In genomic region chr13:98962901-98963594, GRCh38 we compare ENCODE assay signal across 19 cellular contexts.
"Had no signal": no experiment of that assay in that cellular context is flagged by ENCODE, and none has a peak within 500 bp of the region (broad histone marks: within the 10 kb centered on the region; RNA-seq: fewer than 3 reads in every experiment).

No MANE protein-coding gene starts in this region.

- H3K79me2 ChIP-seq: hepatocyte had no signal

- H3K4me3 ChIP-seq: coronary artery, hepatocyte, lower lobe of right lung, pancreas, SJSA1, smooth muscle cell, thoracic aorta had no signal

- H3K4me3 Mint-ChIP-seq: activated CD4-positive, alpha-beta memory T cell treated with anti-CD3 and anti-CD28 coated beads for 36 hours; activated CD4-positive, alpha-beta T cell treated with anti-CD3 and anti-CD28 coated beads for 36 hours; activated CD8-positive, alpha-beta memory T cell treated with anti-CD3 and anti-CD28 coated beads, Interleukin-2, amount 10 ng/mL, durations not matched to agents 7 days and 5 days; activated naive CD8-positive, alpha-beta T cell treated with anti-CD3 and anti-CD28 coated beads, Interleukin-2, amount 10 ng/mL, durations not matched to agents 7 days and 5 days; natural killer cell treated with Interleukin-12 subunit alpha and Interleukin-12 subunit beta and Interleukin-15 and Interleukin-18, amount 100 ng/mL, for 72 hours; WTC11 had no signal

- H3K36me3 ChIP-seq: lower lobe of right lung, neutrophil, pancreas, SJSA1, thoracic aorta had no signal

- H3K27me3 ChIP-seq: hepatocyte, pancreas, SJSA1 had no signal

- DNase-seq: activated CD4-positive, alpha-beta memory T cell treated with anti-CD3 and anti-CD28 coated beads for 36 hours; activated CD4-positive, alpha-beta T cell treated with anti-CD3 and anti-CD28 coated beads for 36 hours; activated CD8-positive, alpha-beta memory T cell treated with anti-CD3 and anti-CD28 coated beads, Interleukin-2, amount 10 ng/mL, durations not matched to agents 7 days and 5 days; activated naive CD4-positive, alpha-beta T cell; activated naive CD8-positive, alpha-beta T cell treated with anti-CD3 and anti-CD28 coated beads, Interleukin-2, amount 10 ng/mL, durations not matched to agents 7 days and 5 days; aorta; left cardiac atrium; lower lobe of right lung; pancreas; stimulated activated CD4-positive, alpha-beta T cell treated with anti-CD3 and anti-CD28 coated beads, Interleukin-4, amount 100 ng/mL, for 1 hour; SW 1271 had no signal

- H3K27ac Mint-ChIP-seq: activated CD4-positive, alpha-beta memory T cell treated with anti-CD3 and anti-CD28 coated beads for 36 hours; activated CD4-positive, alpha-beta T cell treated with anti-CD3 and anti-CD28 coated beads for 36 hours; activated CD8-positive, alpha-beta memory T cell treated with anti-CD3 and anti-CD28 coated beads, Interleukin-2, amount 10 ng/mL, durations not matched to agents 7 days and 5 days; activated naive CD8-positive, alpha-beta T cell treated with anti-CD3 and anti-CD28 coated beads, Interleukin-2, amount 10 ng/mL, durations not matched to agents 7 days and 5 days; natural killer cell treated with Interleukin-12 subunit alpha and Interleukin-12 subunit beta and Interleukin-15 and Interleukin-18, amount 100 ng/mL, for 72 hours; WTC11 had no signal

- H3K27ac ChIP-seq: hepatocyte, lower lobe of right lung, neutrophil, pancreas, SJSA1, thoracic aorta had no signal

- H3K4me2 ChIP-seq: hepatocyte, smooth muscle cell had no signal

- H3K27me3 Mint-ChIP-seq: activated CD4-positive, alpha-beta memory T cell treated with anti-CD3 and anti-CD28 coated beads for 36 hours; activated CD4-positive, alpha-beta T cell treated with anti-CD3 and anti-CD28 coated beads for 36 hours; activated CD8-positive, alpha-beta memory T cell treated with anti-CD3 and anti-CD28 coated beads, Interleukin-2, amount 10 ng/mL, durations not matched to agents 7 days and 5 days; activated naive CD8-positive, alpha-beta T cell treated with anti-CD3 and anti-CD28 coated beads, Interleukin-2, amount 10 ng/mL, durations not matched to agents 7 days and 5 days; natural killer cell treated with Interleukin-12 subunit alpha and Interleukin-12 subunit beta and Interleukin-15 and Interleukin-18, amount 100 ng/mL, for 72 hours had no signal

- ATAC-seq: activated CD4-positive, alpha-beta T cell treated with anti-CD3 and anti-CD28 coated beads for 36 hours; activated CD8-positive, alpha-beta memory T cell treated with anti-CD3 and anti-CD28 coated beads, Interleukin-2, amount 10 ng/mL, durations not matched to agents 7 days and 5 days; natural killer cell treated with Interleukin-12 subunit alpha and Interleukin-12 subunit beta and Interleukin-15 and Interleukin-18, amount 100 ng/mL, for 72 hours; WTC11 had no signal

- H3K9me3 ChIP-seq: lower lobe of right lung, neutrophil, pancreas, SJSA1, thoracic aorta had no signal

- H3K9me3 Mint-ChIP-seq: activated CD4-positive, alpha-beta memory T cell treated with anti-CD3 and anti-CD28 coated beads for 36 hours; natural killer cell treated with Interleukin-12 subunit alpha and Interleukin-12 subunit beta and Interleukin-15 and Interleukin-18, amount 100 ng/mL, for 72 hours had no signal

- H2AFZ ChIP-seq: hepatocyte had no signal

- H3K36me3 Mint-ChIP-seq: activated CD4-positive, alpha-beta memory T cell treated with anti-CD3 and anti-CD28 coated beads for 36 hours; natural killer cell treated with Interleukin-12 subunit alpha and Interleukin-12 subunit beta and Interleukin-15 and Interleukin-18, amount 100 ng/mL, for 72 hours; WTC11 had no signal

- H3K4me1 ChIP-seq: pancreas had no signal
